16 cellular contexts compared by ENCODE assay signal in the genomic region with DNA sequence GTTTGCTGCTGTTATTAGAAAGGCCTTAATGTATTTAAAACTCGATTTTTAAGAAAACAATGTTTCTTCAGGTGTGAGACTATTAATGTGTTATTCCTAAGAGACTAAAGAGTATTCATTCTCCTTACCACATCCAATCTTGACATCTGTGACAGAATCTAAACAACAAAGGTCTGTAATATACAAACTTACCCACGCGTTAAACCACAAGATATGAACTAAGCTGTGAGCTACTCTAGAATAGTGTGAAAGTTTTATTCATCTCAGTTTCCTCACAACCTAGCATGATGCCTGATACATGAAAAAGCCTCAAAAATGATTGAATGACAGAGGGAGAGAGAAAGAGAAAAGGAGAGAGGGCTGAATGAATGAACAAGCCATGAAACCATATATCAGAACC.
A peak's percentile ranks its signal among the peaks of the same experiment; 100 is the strongest.
DNase-seq lines count a peak whose midpoint lies in the region; ATAC-seq lines count a peak whose summit lies in the region.
"Had no signal": no experiment of that assay in that cellular context is flagged by ENCODE, and none has a peak within 500 bp of the region (broad histone marks: within the 10 kb centered on the region; RNA-seq: fewer than 3 reads in every experiment).

No MANE protein-coding gene starts in this region.

- H3K9me3 ChIP-seq in BLaER1, result no peaks in the 10 kb centered on the region

- peaks cover 26% of the 10 kb centered on the region for H3K4me1 ChIP-seq in BLaER1

- peak; percentile 31 for DNase-seq in Jurkat, Clone E6-1 (ENCODE audit: low read depth, low spot score)
- DNase-seq in central memory CD4-positive, alpha-beta T cell, result no peak
- DNase-seq in foreskin melanocyte, result no peak
- DNase-seq: Calu3; CD4-positive, CD25-positive, alpha-beta regulatory T cell; DMS 273 treated with DMSO at 0.1 percent for 48 hours; DMS79; EL; HCEC 1CT; HFFc6 had no signal

- ATAC-seq in GM18867 (IDR thresholded peaks at IDR 0.05; ENCODE audit: unreplicated experiment) (peak; percentile 54), HG02885 (IDR thresholded peaks at IDR 0.05; ENCODE audit: poor library complexity, unreplicated experiment) (peak; percentile 38), GM21717 (IDR thresholded peaks at IDR 0.05; ENCODE audit: unreplicated experiment) (no peak)

- no peaks in the 10 kb centered on the region for H4K20me1 ChIP-seq in BLaER1

- H3K36me3 ChIP-seq in BLaER1, result no peaks in the 10 kb centered on the region

- H3K27ac ChIP-seq in BLaER1, result no peak overlapping the region
- H3K27ac ChIP-seq: 22Rv1 had no signal

- peak overlapping the region; percentile 52 for H3K4me2 ChIP-seq in BLaER1

- H3K4me3 ChIP-seq in BLaER1, result no peak overlapping the region
- no peak overlapping the region for H3K4me3 ChIP-seq in Jurkat, Clone E6-1 (ENCODE audit: low read length)
- H3K4me3 ChIP-seq: K562 had no signal

- H3K27me3 ChIP-seq in BLaER1, result no peaks in the 10 kb centered on the region

- H3K9ac ChIP-seq in BLaER1, result no peak overlapping the region
